Comparison of ENCODE assay signal across 8 cellular contexts in genomic region chr12:52243774-52244614, GRCh38. TPM values are rescaled to one million over a fixed set of nuclear protein-coding genes. Genes with fewer than 3 reads are reported as not detected.
A peak's percentile ranks its signal among the peaks of the same experiment; 100 is the strongest.
DNase-seq lines count a peak whose midpoint lies in the region; ATAC-seq and TF ChIP-seq lines count a peak whose summit lies in the region.

No MANE protein-coding gene starts in this region.

- no peak for TF ChIP-seq POLR2A in transverse colon (IDR thresholded peaks at IDR 0.05)

- POLR2A ChIA-PET in activated CD4-positive, alpha-beta memory T cell treated with anti-CD3 and anti-CD28 coated beads, Interleukin-2, amount 10 ng/mL, durations not matched to agents 7 days and 5 days (lab: Charles Lee), result interaction anchor here (1.0 to 2.3 kb wide), 5 partner anchors 9 to 21 kb away, joined by 3 to 7 read pairs (median 4); no protein-coding TSS in a partner anchor

- peak; percentile 22 for DNase-seq in NCI-H1092 (lab: John Stamatoyannopoulos, UW)
- no peak for DNase-seq in NCI-H1092 treated with DMSO at 0.1 percent for 48 hours (lab: John Stamatoyannopoulos, UW)
- DNase-seq in NCI-H2081 treated with DMSO at 0.1 percent for 48 hours (lab: John Stamatoyannopoulos, UW), result peak; percentile 68
- peak; percentile 78 for DNase-seq in activated CD4-positive, alpha-beta memory T cell treated with anti-CD3 and anti-CD28 coated beads, Interleukin-2, amount 10 ng/mL, durations not matched to agents 7 days and 5 days
- DNase-seq in epithelial cell of esophagus (ENCODE audit: low read depth), result peak; percentile 95
- DNase-seq in osteocyte (ENCODE audit: extremely low spot score, unreplicated experiment), result peak; percentile 89
- DNase-seq in transverse colon, result peak; percentile 58

- H3K4me3 ChIP-seq in epithelial cell of esophagus (ENCODE audit: low read length) (no peak overlapping the region), transverse colon (no peak overlapping the region)

- 39 to 44% methylated on average over 5 to 11 of the region's 12 CpGs for WGBS in transverse colon (ENCODE audit: low coverage in 1 of 2), 2 donors

- H3K9me3 Mint-ChIP-seq in activated CD4-positive, alpha-beta memory T cell treated with anti-CD3 and anti-CD28 coated beads, Interleukin-2, amount 10 ng/mL, durations not matched to agents 7 days and 5 days, result no peaks in the 10 kb centered on the region
- no peaks in the 10 kb centered on the region for H3K9me3 Mint-ChIP-seq in osteocyte (ENCODE audit: unreplicated experiment)

- H3K4me1 ChIP-seq in transverse colon, result peaks cover 11 to 28% (median 16%) of the 10 kb centered on the region in 4 donors

- CTCF ChIA-PET in activated CD4-positive, alpha-beta memory T cell treated with anti-CD3 and anti-CD28 coated beads, Interleukin-2, amount 10 ng/mL, durations not matched to agents 7 days and 5 days (lab: Charles Lee), result interaction anchor here (1.2 to 3.3 kb wide), 5 partner anchors 7 to 100 kb away, joined by 3 to 32 read pairs (median 5); no protein-coding TSS in a partner anchor

- peaks cover 6% of the 10 kb centered on the region for H3K27me3 Mint-ChIP-seq in activated CD4-positive, alpha-beta memory T cell treated with anti-CD3 and anti-CD28 coated beads, Interleukin-2, amount 10 ng/mL, durations not matched to agents 7 days and 5 days
- no peaks in the 10 kb centered on the region for H3K27me3 Mint-ChIP-seq in osteocyte (ENCODE audit: unreplicated experiment)

- peaks cover 3% of the 10 kb centered on the region for H3K36me3 Mint-ChIP-seq in activated CD4-positive, alpha-beta memory T cell treated with anti-CD3 and anti-CD28 coated beads, Interleukin-2, amount 10 ng/mL, durations not matched to agents 7 days and 5 days (ENCODE audit: low read depth)
- no peaks in the 10 kb centered on the region for H3K36me3 Mint-ChIP-seq in osteocyte (ENCODE audit: unreplicated experiment)

- H3K4me3 Mint-ChIP-seq in activated CD4-positive, alpha-beta memory T cell treated with anti-CD3 and anti-CD28 coated beads, Interleukin-2, amount 10 ng/mL, durations not matched to agents 7 days and 5 days, result peak overlapping the region; percentile 66
- H3K4me3 Mint-ChIP-seq in osteocyte (ENCODE audit: unreplicated experiment), result peak overlapping the region; percentile 20

- TF ChIP-seq CTCF in epithelial cell of esophagus (IDR thresholded peaks at IDR 0.05; ENCODE audit: insufficient read depth, low read depth, low read length, missing control alignments) (no peak), osteocyte (IDR thresholded peaks at IDR 0.05) (no peak), transverse colon (IDR thresholded peaks at IDR 0.05) (no peak)

- H3K9me3 ChIP-seq in transverse colon, result no peaks in the 10 kb centered on the region

- peak; percentile 89 for ATAC-seq in HG02623 (IDR thresholded peaks at IDR 0.05; ENCODE audit: unreplicated experiment)

- in situ Hi-C loops in transverse colon (cut with MboI; ENCODE audit: low pct_ligation_motif_present in 1 of 4, low pct_unique_long_range_greater_than_20kb in 1 of 4, low sequenced_read_pairs in 3 of 4), result no loop called here

- peak overlapping the region; percentile 89 for H3K27ac Mint-ChIP-seq in activated CD4-positive, alpha-beta memory T cell treated with anti-CD3 and anti-CD28 coated beads, Interleukin-2, amount 10 ng/mL, durations not matched to agents 7 days and 5 days
- peak overlapping the region; percentile 95 for H3K27ac Mint-ChIP-seq in osteocyte (ENCODE audit: unreplicated experiment)

- peaks cover 1% of the 10 kb centered on the region for H3K27me3 ChIP-seq in transverse colon

- H3K36me3 ChIP-seq in transverse colon, result no peaks in the 10 kb centered on the region

- TF ChIP-seq EP300 in transverse colon (IDR thresholded peaks at IDR 0.05; ENCODE audit: low read depth), result no peak

- intact Hi-C loops in transverse colon (cut with DNase I; ENCODE audit: low total_unique reads), result no loop called here

- peaks cover 56% of the 10 kb centered on the region for H3K4me1 Mint-ChIP-seq in activated CD4-positive, alpha-beta memory T cell treated with anti-CD3 and anti-CD28 coated beads, Interleukin-2, amount 10 ng/mL, durations not matched to agents 7 days and 5 days
- H3K4me1 Mint-ChIP-seq in osteocyte (ENCODE audit: unreplicated experiment), result peaks cover 67% of the 10 kb centered on the region

- H3K27ac ChIP-seq in transverse colon, result peak overlapping the region; percentile 4 to 61 (median 32)

RNA-seq across cellular contexts. Expression of gene KRT7, which starts 11.0 kb away (rescaled TPM):
- total RNA-seq in activated CD4-positive, alpha-beta memory T cell treated with anti-CD3 and anti-CD28 coated beads, Interleukin-2, amount 10 ng/mL, durations not matched to agents 7 days and 5 days, result 1 to 10 TPM; 9.1 to 9.3 TPM
- total RNA-seq in osteocyte (168 and 178 TPM in 2 replicates), transverse colon (1 to 10 TPM in 1 of 4 donors, under 1 TPM in 2, not detected in 1; 0.75 to 1.6 (median 0.95) TPM)

RNA-seq across cellular contexts. Expression of gene KRT86, which starts 30.5 kb away (rescaled TPM):
- total RNA-seq in activated CD4-positive, alpha-beta memory T cell treated with anti-CD3 and anti-CD28 coated beads, Interleukin-2, amount 10 ng/mL, durations not matched to agents 7 days and 5 days, result under 1 TPM; 0.23 to 0.30 TPM
- total RNA-seq in osteocyte (0.24 TPM in 2 replicates), transverse colon (1 to 10 TPM in 1 of 4 donors, not detected in 3; 3.6 TPM)

RNA-seq across cellular contexts. Expression of gene KRT81, which starts 47.3 kb away (rescaled TPM):
- not detected for total RNA-seq in activated CD4-positive, alpha-beta memory T cell treated with anti-CD3 and anti-CD28 coated beads, Interleukin-2, amount 10 ng/mL, durations not matched to agents 7 days and 5 days
- total RNA-seq in osteocyte (0.50 and 0.83 TPM in 2 replicates), transverse colon (not detected)

RNA-seq across cellular contexts. Expression of gene KRT80, which starts 52.2 kb away (rescaled TPM):
- total RNA-seq in activated CD4-positive, alpha-beta memory T cell treated with anti-CD3 and anti-CD28 coated beads, Interleukin-2, amount 10 ng/mL, durations not matched to agents 7 days and 5 days, result not detected
- 9.2 and 9.9 TPM in 2 replicates for total RNA-seq in osteocyte
- under 1 TPM in 1 of 4 donors, not detected in 3; 0.14 TPM for total RNA-seq in transverse colon

Comparison
In these comparisons a context has a peak if more than half of its experiments do, and no peak if none do; other contexts are left out.
1. RNA of gene KRT7, which starts 11.0 kb away (total RNA-seq): 168 to 178 TPM in osteocyte; 9.1 to 9.3 TPM in activated CD4-positive, alpha-beta memory T cell treated with anti-CD3 and anti-CD28 coated beads, Interleukin-2, amount 10 ng/mL, durations not matched to agents 7 days and 5 days and 0.75 to 1.6 TPM in transverse colon; every median in the first group is over 10 times any median in the second.